ENCODE assay signal across 20 cellular contexts in genomic region chr2:189203177-189203799, GRCh38. TPM values are rescaled to one million over a fixed set of nuclear protein-coding genes. Genes with fewer than 3 reads are reported as not detected.
DNase-seq lines count a peak whose midpoint lies in the region; ATAC-seq and TF ChIP-seq lines count a peak whose summit lies in the region.
"Had no signal": no experiment of that assay in that cellular context is flagged by ENCODE, and none has a peak within 500 bp of the region (broad histone marks: within the 10 kb centered on the region; RNA-seq: fewer than 3 reads in every experiment).

No MANE protein-coding gene starts in this region.

- H3K27ac ChIP-seq in osteoblast (ENCODE audit: low read depth, low read length) (no peak overlapping the region), left lung (no peak overlapping the region)
- H3K27ac ChIP-seq: 22Rv1, BLaER1, body of pancreas, heart left ventricle, parathyroid adenoma, transverse colon had no signal

- peak; percentile 3 for DNase-seq in DMS153 (lab: John Stamatoyannopoulos, UW)
- DNase-seq in DMS153 treated with DMSO at 0.1 percent for 48 hours (lab: John Stamatoyannopoulos, UW; ENCODE audit: unreplicated experiment): no peak
- no peak for DNase-seq in MG63
- peak; percentile 45 for DNase-seq in SHP77 treated with DMSO at 0.1 percent for 48 hours (lab: John Stamatoyannopoulos, UW)
- DNase-seq in osteoblast (ENCODE audit: insufficient read length, low spot score, missing footprints): no peak
- no peak for DNase-seq in left lung
- DNase-seq: activated naive CD8-positive, alpha-beta T cell treated with anti-CD3 and anti-CD28 coated beads for 36 hours; body of pancreas; Calu3; GF-D8; heart left ventricle; mammary epithelial cell; naive B cell; stimulated activated CD4-positive, alpha-beta T cell treated with anti-CD3 and anti-CD28 coated beads, Interleukin-2, amount 100 ng/mL, for 24 hours; transverse colon had no signal

- intact Hi-C loops in left lung (cut with DNase I): no loop called here

- H4K20me1 ChIP-seq in osteoblast (ENCODE audit: insufficient read depth, low read length): no peaks in the 10 kb centered on the region
- H4K20me1 ChIP-seq: BLaER1 had no signal

- TF ChIP-seq CTCF in osteoblast (IDR thresholded peaks at IDR 0.05; ENCODE audit: extremely low read depth, low read depth, low read length): no peak
- no peak for TF ChIP-seq CTCF in left lung (IDR thresholded peaks at IDR 0.05)

- H2AFZ ChIP-seq in osteoblast (ENCODE audit: low read length): peak overlapping the region; percentile 52
- H2AFZ ChIP-seq: parathyroid adenoma had no signal

- H3K79me2 ChIP-seq in osteoblast (ENCODE audit: insufficient read depth, low read length): no peaks in the 10 kb centered on the region
- H3K79me2 ChIP-seq: parathyroid adenoma had no signal

- ATAC-seq in HG02642 (IDR thresholded peaks at IDR 0.05; ENCODE audit: poor library complexity, unreplicated experiment) (no peak), GM18873 (IDR thresholded peaks at IDR 0.05; ENCODE audit: low FRiP score, unreplicated experiment) (no peak), left lung (no peak)
- ATAC-seq: body of pancreas, heart left ventricle had no signal

- H3K27me3 ChIP-seq in MG63 (no peaks in the 10 kb centered on the region), osteoblast (ENCODE audit: insufficient read depth, low read length) (no peaks in the 10 kb centered on the region), left lung (no peaks in the 10 kb centered on the region)
- H3K27me3 ChIP-seq: BLaER1, body of pancreas, heart left ventricle, transverse colon had no signal

- peak overlapping the region; percentile 51 for H3K4me3 ChIP-seq in MG63
- no peak overlapping the region for H3K4me3 ChIP-seq in osteoblast (ENCODE audit: insufficient read depth, low read length)
- no peak overlapping the region for H3K4me3 ChIP-seq in left lung
- H3K4me3 ChIP-seq: BLaER1, body of pancreas, heart left ventricle, transverse colon had no signal

- H3K36me3 ChIP-seq in MG63 (no peaks in the 10 kb centered on the region), osteoblast (ENCODE audit: insufficient read depth, low read length) (no peaks in the 10 kb centered on the region), left lung (no peaks in the 10 kb centered on the region)
- H3K36me3 ChIP-seq: BLaER1, heart left ventricle, transverse colon had no signal

- peaks cover 19% of the 10 kb centered on the region for H3K4me1 ChIP-seq in osteoblast (ENCODE audit: insufficient read depth, low read length)
- no peaks in the 10 kb centered on the region for H3K4me1 ChIP-seq in left lung
- H3K4me1 ChIP-seq: BLaER1, body of pancreas, heart left ventricle, parathyroid adenoma had no signal

- peak overlapping the region; percentile 60 for H3K4me2 ChIP-seq in osteoblast (ENCODE audit: insufficient read depth, low read length)
- H3K4me2 ChIP-seq: BLaER1 had no signal

- no peaks in the 10 kb centered on the region for H3K9me3 ChIP-seq in MG63
- no peaks in the 10 kb centered on the region for H3K9me3 ChIP-seq in osteoblast (ENCODE audit: low read depth, low read length)
- H3K9me3 ChIP-seq in left lung: no peaks in the 10 kb centered on the region
- H3K9me3 ChIP-seq: BLaER1, body of pancreas, heart left ventricle, transverse colon had no signal

RNA-seq across cellular contexts. Expression of gene COL5A2, which starts 23.7 kb away (rescaled TPM):
- total RNA-seq in MG63 (2014; rRNA removed; shearing (Covaris generic); ENCODE audit: low replicate concordance): 488 and 513 TPM in 2 replicates
- total RNA-seq in osteoblast: 632 and 879 TPM in 2 replicates
- total RNA-seq in left lung: 100 to 1,000 TPM; 122 to 324 TPM

Comparison
In these comparisons a context has a peak if more than half of its experiments do, and no peak if none do; other contexts are left out.
1. DNase-seq: peak in DMS153 (single experiment) and SHP77 treated with DMSO at 0.1 percent for 48 hours (single experiment); none in DMS153 treated with DMSO at 0.1 percent for 48 hours (single experiment), MG63 (single experiment), osteoblast (single experiment) and left lung (0 of 2).